ENCODE assay signal across 20 cellular contexts in genomic region chr4:40187386-40187913, GRCh38. TPM values are rescaled to one million over a fixed set of nuclear protein-coding genes. Genes with fewer than 3 reads are reported as not detected.
DNase-seq lines count a peak whose midpoint lies in the region; ATAC-seq and TF ChIP-seq lines count a peak whose summit lies in the region.
"Had no signal": no experiment of that assay in that cellular context is flagged by ENCODE, and none has a peak within 500 bp of the region (broad histone marks: within the 10 kb centered on the region; RNA-seq: fewer than 3 reads in every experiment).

No MANE protein-coding gene starts in this region.

- no peak overlapping the region for H3K4me3 ChIP-seq in left ventricle myocardium inferior
- H3K4me3 ChIP-seq: body of pancreas, coronary artery, lung, spleen had no signal

- H3K9me3 Mint-ChIP-seq in activated naive CD4-positive, alpha-beta T cell treated with anti-CD3 and anti-CD28 coated beads for 36 hours, result no peaks in the 10 kb centered on the region
- no peaks in the 10 kb centered on the region for H3K9me3 Mint-ChIP-seq in IgD-negative memory B cell
- no peaks in the 10 kb centered on the region for H3K9me3 Mint-ChIP-seq in activated T-helper 1 cell treated with anti-CD3 and anti-CD28 coated beads, Interleukin-12 subunit alpha, Interleukin-12 subunit beta, Interleukin-2, Interleukin-4 antibody, amounts not matched to agents 30 ng/mL and 10 ng/mL and 1 ng/mL, durations not matched to agents 14 hours and 24 hours and 36 hours
- no peaks in the 10 kb centered on the region for H3K9me3 Mint-ChIP-seq in stimulated activated memory B cell treated with anti-CD40 and anti-IgM and Interleukin-4, amounts not matched to agents 10 μg/mL and 1 μg/mL and 100 μg/mL, for 72 hours

- H3K27ac ChIP-seq in left ventricle myocardium inferior (replicated peaks), result no peak overlapping the region
- H3K27ac ChIP-seq: body of pancreas, coronary artery had no signal

- peaks cover 74% of the 10 kb centered on the region for H3K4me1 Mint-ChIP-seq in activated naive CD4-positive, alpha-beta T cell treated with anti-CD3 and anti-CD28 coated beads for 36 hours (ENCODE audit: low read depth)
- peaks cover 52 to 65% (median 54%) of the 10 kb centered on the region in 3 donors for H3K4me1 Mint-ChIP-seq in IgD-negative memory B cell
- peaks cover 62% of the 10 kb centered on the region for H3K4me1 Mint-ChIP-seq in activated T-helper 1 cell treated with anti-CD3 and anti-CD28 coated beads, Interleukin-12 subunit alpha, Interleukin-12 subunit beta, Interleukin-2, Interleukin-4 antibody, amounts not matched to agents 30 ng/mL and 10 ng/mL and 1 ng/mL, durations not matched to agents 14 hours and 24 hours and 36 hours (ENCODE audit: low read depth)
- H3K4me1 Mint-ChIP-seq in stimulated activated memory B cell treated with anti-CD40 and anti-IgM and Interleukin-4, amounts not matched to agents 10 μg/mL and 1 μg/mL and 100 μg/mL, for 72 hours, result peaks cover 78% of the 10 kb centered on the region

- no peak for TF ChIP-seq CTCF in left ventricle myocardium inferior (IDR thresholded peaks at IDR 0.05; ENCODE audit: borderline replicate concordance)

- no peaks in the 10 kb centered on the region for H3K36me3 Mint-ChIP-seq in activated naive CD4-positive, alpha-beta T cell treated with anti-CD3 and anti-CD28 coated beads for 36 hours (ENCODE audit: low read depth)
- H3K36me3 Mint-ChIP-seq in IgD-negative memory B cell, result no peaks in the 10 kb centered on the region
- H3K36me3 Mint-ChIP-seq in activated T-helper 1 cell treated with anti-CD3 and anti-CD28 coated beads, Interleukin-12 subunit alpha, Interleukin-12 subunit beta, Interleukin-2, Interleukin-4 antibody, amounts not matched to agents 30 ng/mL and 10 ng/mL and 1 ng/mL, durations not matched to agents 14 hours and 24 hours and 36 hours (ENCODE audit: low read depth), result peaks cover 4% of the 10 kb centered on the region
- H3K36me3 Mint-ChIP-seq in stimulated activated memory B cell treated with anti-CD40 and anti-IgM and Interleukin-4, amounts not matched to agents 10 μg/mL and 1 μg/mL and 100 μg/mL, for 72 hours, result no peaks in the 10 kb centered on the region

- CTCF ChIA-PET in activated naive CD4-positive, alpha-beta T cell treated with anti-CD3 and anti-CD28 coated beads for 36 hours (lab: Charles Lee), result interaction anchor here (0.6 to 1.6 kb wide), 6 partner anchors 17 to 130 kb away, joined by 3 to 7 read pairs (median 4); no protein-coding TSS in a partner anchor

- ATAC-seq in stimulated activated memory B cell treated with anti-CD40 and anti-IgM and Interleukin-4, amounts not matched to agents 10 μg/mL and 1 μg/mL and 100 μg/mL, for 72 hours, result no peak
- ATAC-seq: body of pancreas had no signal

- intact Hi-C loops in activated naive CD4-positive, alpha-beta T cell treated with anti-CD3 and anti-CD28 coated beads for 36 hours (cut with micrococcal nuclease), result no loop called here
- intact Hi-C loops in activated T-helper 1 cell treated with anti-CD3 and anti-CD28 coated beads, Interleukin-12 subunit alpha, Interleukin-12 subunit beta, Interleukin-2, Interleukin-4 antibody, amounts not matched to agents 30 ng/mL and 10 ng/mL and 1 ng/mL, durations not matched to agents 14 hours and 24 hours and 36 hours (cut with micrococcal nuclease), result loop anchor here (2.0 kb wide), 2 partner anchors 13 to 15 kb away; no protein-coding TSS in a partner anchor
- intact Hi-C loops in left ventricle myocardium inferior (cut with micrococcal nuclease), result no loop called here

- no peaks in the 10 kb centered on the region for H3K4me1 ChIP-seq in left ventricle myocardium inferior

- peak overlapping the region; percentile 35 for H3K4me3 Mint-ChIP-seq in activated naive CD4-positive, alpha-beta T cell treated with anti-CD3 and anti-CD28 coated beads for 36 hours
- H3K4me3 Mint-ChIP-seq in IgD-negative memory B cell, result peak overlapping the region in 3 of 4 donors; percentile 76 to 91 (median 77)
- H3K4me3 Mint-ChIP-seq in activated T-helper 1 cell treated with anti-CD3 and anti-CD28 coated beads, Interleukin-12 subunit alpha, Interleukin-12 subunit beta, Interleukin-2, Interleukin-4 antibody, amounts not matched to agents 30 ng/mL and 10 ng/mL and 1 ng/mL, durations not matched to agents 14 hours and 24 hours and 36 hours, result no peak overlapping the region
- H3K4me3 Mint-ChIP-seq in stimulated activated memory B cell treated with anti-CD40 and anti-IgM and Interleukin-4, amounts not matched to agents 10 μg/mL and 1 μg/mL and 100 μg/mL, for 72 hours, result no peak overlapping the region

- peaks cover 2% of the 10 kb centered on the region for H3K27me3 ChIP-seq in left ventricle myocardium inferior (ENCODE audit: low read depth)
- H3K27me3 ChIP-seq: body of pancreas, spleen had no signal

- H3K36me3 ChIP-seq in left ventricle myocardium inferior, result no peaks in the 10 kb centered on the region
- H3K36me3 ChIP-seq: spleen had no signal

- peak overlapping the region; percentile 81 for H3K27ac Mint-ChIP-seq in activated naive CD4-positive, alpha-beta T cell treated with anti-CD3 and anti-CD28 coated beads for 36 hours
- H3K27ac Mint-ChIP-seq in IgD-negative memory B cell, result peak overlapping the region in 2 of 3 donors; percentile 96 to 97
- H3K27ac Mint-ChIP-seq in activated T-helper 1 cell treated with anti-CD3 and anti-CD28 coated beads, Interleukin-12 subunit alpha, Interleukin-12 subunit beta, Interleukin-2, Interleukin-4 antibody, amounts not matched to agents 30 ng/mL and 10 ng/mL and 1 ng/mL, durations not matched to agents 14 hours and 24 hours and 36 hours, result peak overlapping the region; percentile 45
- H3K27ac Mint-ChIP-seq in stimulated activated memory B cell treated with anti-CD40 and anti-IgM and Interleukin-4, amounts not matched to agents 10 μg/mL and 1 μg/mL and 100 μg/mL, for 72 hours, result peak overlapping the region; percentile 87

- no peaks in the 10 kb centered on the region for H3K27me3 Mint-ChIP-seq in activated naive CD4-positive, alpha-beta T cell treated with anti-CD3 and anti-CD28 coated beads for 36 hours (ENCODE audit: low read depth)
- no peaks in the 10 kb centered on the region for H3K27me3 Mint-ChIP-seq in IgD-negative memory B cell
- no peaks in the 10 kb centered on the region for H3K27me3 Mint-ChIP-seq in activated T-helper 1 cell treated with anti-CD3 and anti-CD28 coated beads, Interleukin-12 subunit alpha, Interleukin-12 subunit beta, Interleukin-2, Interleukin-4 antibody, amounts not matched to agents 30 ng/mL and 10 ng/mL and 1 ng/mL, durations not matched to agents 14 hours and 24 hours and 36 hours (ENCODE audit: insufficient read depth)
- H3K27me3 Mint-ChIP-seq in stimulated activated memory B cell treated with anti-CD40 and anti-IgM and Interleukin-4, amounts not matched to agents 10 μg/mL and 1 μg/mL and 100 μg/mL, for 72 hours, result no peaks in the 10 kb centered on the region

- H3K9me3 ChIP-seq in left ventricle myocardium inferior (replicated peaks), result no peaks in the 10 kb centered on the region
- H3K9me3 ChIP-seq: body of pancreas, spleen had no signal

- DNase-seq in activated naive CD4-positive, alpha-beta T cell treated with anti-CD3 and anti-CD28 coated beads for 36 hours, result peak; percentile 49
- no peak for DNase-seq in activated naive CD4-positive, alpha-beta T cell treated with anti-CD3 and anti-CD28 coated beads, Interleukin-2, amount 50 U/mL, for 16 hours
- no peak for DNase-seq in activated T-helper 1 cell treated with anti-CD3 and anti-CD28 coated beads, Interleukin-12 subunit alpha, Interleukin-12 subunit beta, Interleukin-2, Interleukin-4 antibody, amounts not matched to agents 30 ng/mL and 10 ng/mL and 1 ng/mL, durations not matched to agents 14 hours and 24 hours and 36 hours (ENCODE audit: low spot score)
- no peak for DNase-seq in cortex of kidney (lab: John Stamatoyannopoulos, UW)
- no peak for DNase-seq in left ventricle myocardium inferior
- no peak for DNase-seq in DMS153 treated with DMSO at 0.1 percent for 48 hours (lab: John Stamatoyannopoulos, UW; ENCODE audit: unreplicated experiment)
- DNase-seq: body of pancreas; Kasumi-1; NCI-H1092; NCI-H2029; NK-92 treated with Interleukin-12 subunit alpha and Interleukin-12 subunit beta, amount 100 ng/mL, for 24 hours; retina; RPMI8226; spleen had no signal

RNA-seq across cellular contexts. Expression of gene RHOH, which starts 9.4 kb away (rescaled TPM):
- total RNA-seq in activated naive CD4-positive, alpha-beta T cell treated with anti-CD3 and anti-CD28 coated beads for 36 hours, result 10 to 100 TPM; 87.5 to 92.7 TPM
- polyA plus RNA-seq in IgD-negative memory B cell, result 255 TPM
- total RNA-seq in activated T-helper 1 cell treated with anti-CD3 and anti-CD28 coated beads, Interleukin-12 subunit alpha, Interleukin-12 subunit beta, Interleukin-2, Interleukin-4 antibody, amounts not matched to agents 30 ng/mL and 10 ng/mL and 1 ng/mL, durations not matched to agents 14 hours and 24 hours and 36 hours, result 105 and 111 TPM in 2 replicates
- total RNA-seq in left ventricle myocardium inferior, result 0.41 TPM
- total RNA-seq: Daoy, HT-29 had no signal

Comparison
In these comparisons a context has a peak if more than half of its experiments do, and no peak if none do; other contexts are left out.
1. H3K27ac Mint-ChIP-seq: peak in every context shown above with its lines; median percentile 96 in IgD-negative memory B cell; 87 in stimulated activated memory B cell treated with anti-CD40 and anti-IgM and Interleukin-4, amounts not matched to agents 10 μg/mL and 1 μg/mL and 100 μg/mL, for 72 hours; 81 in activated naive CD4-positive, alpha-beta T cell treated with anti-CD3 and anti-CD28 coated beads for 36 hours; 45 in activated T-helper 1 cell treated with anti-CD3 and anti-CD28 coated beads, Interleukin-12 subunit alpha, Interleukin-12 subunit beta, Interleukin-2, Interleukin-4 antibody, amounts not matched to agents 30 ng/mL and 10 ng/mL and 1 ng/mL, durations not matched to agents 14 hours and 24 hours and 36 hours.
2. H3K4me3 Mint-ChIP-seq: peak in activated naive CD4-positive, alpha-beta T cell treated with anti-CD3 and anti-CD28 coated beads for 36 hours (single experiment) and IgD-negative memory B cell (3 of 4); none in activated T-helper 1 cell treated with anti-CD3 and anti-CD28 coated beads, Interleukin-12 subunit alpha, Interleukin-12 subunit beta, Interleukin-2, Interleukin-4 antibody, amounts not matched to agents 30 ng/mL and 10 ng/mL and 1 ng/mL, durations not matched to agents 14 hours and 24 hours and 36 hours (single experiment) and stimulated activated memory B cell treated with anti-CD40 and anti-IgM and Interleukin-4, amounts not matched to agents 10 μg/mL and 1 μg/mL and 100 μg/mL, for 72 hours (single experiment).
3. RNA of gene RHOH, which starts 9.4 kb away (total RNA-seq): 105 to 111 TPM in activated T-helper 1 cell treated with anti-CD3 and anti-CD28 coated beads, Interleukin-12 subunit alpha, Interleukin-12 subunit beta, Interleukin-2, Interleukin-4 antibody, amounts not matched to agents 30 ng/mL and 10 ng/mL and 1 ng/mL, durations not matched to agents 14 hours and 24 hours and 36 hours and 87.5 to 92.7 TPM in activated naive CD4-positive, alpha-beta T cell treated with anti-CD3 and anti-CD28 coated beads for 36 hours; 0.41 TPM in left ventricle myocardium inferior (single experiment); every median in the first group is over 10 times any median in the second.